Comparison of ENCODE assay signal across 6 cellular contexts in genomic region chr18:36709315-36709714, GRCh38.
"Had no signal": no experiment of that assay in that cellular context is flagged by ENCODE, and none has a peak within 500 bp of the region (broad histone marks: within the 10 kb centered on the region; RNA-seq: fewer than 3 reads in every experiment).

No MANE protein-coding gene starts in this region.

- ATAC-seq: GM23338, HepG2 had no signal

- H3K9me3 Mint-ChIP-seq: GM23338, H9, IgD-negative memory B cell had no signal

- H3K27ac Mint-ChIP-seq: GM23338, IgD-negative memory B cell had no signal

- H3K4me3 Mint-ChIP-seq: GM23338, H9, IgD-negative memory B cell had no signal

- H3K4me1 Mint-ChIP-seq: GM23338, IgD-negative memory B cell had no signal

- H3K4me2 ChIP-seq: GM23338 had no signal

- H3K27ac ChIP-seq: HL-60 had no signal

- H2AFZ ChIP-seq: GM23338 had no signal

- DNase-seq: H9, HCEC 1CT had no signal

- H3K4me3 ChIP-seq: GM23338 had no signal
